Comparison of ENCODE assay signal across 8 cellular contexts in genomic region chr7:322111-322671, GRCh38. TPM values are rescaled to one million over a fixed set of nuclear protein-coding genes. Genes with fewer than 3 reads are reported as not detected.
DNase-seq lines count a peak whose midpoint lies in the region; ATAC-seq and TF ChIP-seq lines count a peak whose summit lies in the region.

No MANE protein-coding gene starts in this region.

- H3K79me2 ChIP-seq in HCT116 (ENCODE audit: insufficient read depth, low read length), result no peaks in the 10 kb centered on the region

- ATAC-seq in HCT116, result peak; percentile 99
- ATAC-seq in Panc1, result peak; percentile 95
- ATAC-seq in upper lobe of left lung (ENCODE audit: low FRiP score in 2 of 2), result peak; percentile 80 to 91
- no peak for ATAC-seq in GM21423 (IDR thresholded peaks at IDR 0.05; ENCODE audit: unreplicated experiment)

- TF ChIP-seq POLR2A in HCT116 (IDR thresholded peaks at IDR 0.05; ENCODE audit: borderline replicate concordance, extremely low read depth, insufficient read depth, insufficient read length) (no peak), upper lobe of left lung (IDR thresholded peaks at IDR 0.05) (no peak)

- POLR2A ChIA-PET in HCT116 (lab: Charles Lee) (no interaction called here), Panc1 (lab: Charles Lee) (no interaction called here)

- no peaks in the 10 kb centered on the region for H4K20me1 ChIP-seq in HCT116 (ENCODE audit: insufficient read depth)

- intact Hi-C loops in HCT116 (cut with micrococcal nuclease) (loop anchor here (2.0 to 10.0 kb wide), 5 partner anchors 193 to 550 kb away; partner anchors contain the start of gene PDGFA), Panc1 (cut with micrococcal nuclease; ENCODE audit: unreplicated experiment) (loop anchor here (10.0 kb wide), 1 partner anchor 453 kb away; no protein-coding TSS in a partner anchor)

- peak; percentile 93 for TF ChIP-seq RAD21 in HCT116 (IDR thresholded peaks at IDR 0.05; ENCODE audit: low read depth)

- 8 to 20% methylated on average over 3 to 30 of the region's 45 CpGs for WGBS in upper lobe of left lung, 2 donors

- DNase-seq in DMS153 (lab: John Stamatoyannopoulos, UW) (peak; percentile 69), HCT116 (ENCODE audit: low read depth, low spot score) (peak; percentile 32), Panc1 (ENCODE audit: low read depth, low spot score) (no peak), glomerular visceral epithelial cell (ENCODE audit: extremely low spot score) (peak; percentile 62), pons (ENCODE audit: low spot score) (peak; percentile 14), upper lobe of left lung (peak; percentile 77 to 98)
- peak; percentile 82 for DNase-seq in activated T-helper 9 cell treated with anti-CD3 and anti-CD28 coated beads, Interleukin-2, amount 50 U/mL, for 16 hours (ENCODE audit: low read depth)

- RAD21 ChIA-PET in HCT116 (lab: Charles Lee; ENCODE audit: low non-redundant PET in 1 of 2, low total read pairs in 2 of 2, uncharacterized antibody in 2 of 2, unreplicated experiment in 2 of 2), result interaction anchor here in 1 of 2 experiments (1.0 kb wide), 1 partner anchor 314 kb away, joined by 4 read pairs; no protein-coding TSS in a partner anchor

- no peaks in the 10 kb centered on the region for H3K9me3 ChIP-seq in HCT116 (ENCODE audit: control insufficient read depth in 1 of 2, insufficient read depth in 1 of 2, low read depth in 1 of 2, low read length in 2 of 2)
- H3K9me3 ChIP-seq in Panc1 (ENCODE audit: control insufficient read depth, insufficient read depth, low read depth, low read length), result no peaks in the 10 kb centered on the region
- no peaks in the 10 kb centered on the region for H3K9me3 ChIP-seq in upper lobe of left lung

- H3K4me1 ChIP-seq in HCT116 (ENCODE audit: control insufficient read depth in 1 of 2, insufficient read depth in 2 of 2, low read length in 2 of 2), result no peaks in the 10 kb centered on the region
- H3K4me1 ChIP-seq in Panc1 (ENCODE audit: control insufficient read depth, insufficient read depth, low read length), result peaks cover 7% of the 10 kb centered on the region
- peaks cover 14 to 30% (median 22%) of the 10 kb centered on the region in 4 donors for H3K4me1 ChIP-seq in upper lobe of left lung

- TF ChIP-seq CTCF in HCT116 (IDR thresholded peaks at IDR 0.05 in 2 of 3, conservative IDR thresholded peaks at IDR 0.05 in 1 of 3; ENCODE audit: borderline replicate concordance in 1 of 3, insufficient read depth in 1 of 3, low read depth in 2 of 3, low read length in 2 of 3), result peak; percentile 60 to 83 (median 70)
- TF ChIP-seq CTCF in Panc1 (IDR thresholded peaks at IDR 0.05), result peak; percentile 98
- TF ChIP-seq CTCF in upper lobe of left lung (IDR thresholded peaks at IDR 0.05), result peak; percentile 96 to 99 (median 98)

- H3K27me3 ChIP-seq in HCT116 (ENCODE audit: insufficient read depth, low read length) (no peaks in the 10 kb centered on the region; the same call in 1 of the 2 replicates), Panc1 (ENCODE audit: control insufficient read depth, insufficient read depth, low read length) (peaks cover 14% of the 10 kb centered on the region), upper lobe of left lung (no peaks in the 10 kb centered on the region)

- no peaks in the 10 kb centered on the region for H3K9me2 ChIP-seq in HCT116 (ENCODE audit: insufficient read depth)

- H3K9ac ChIP-seq in HCT116 (ENCODE audit: low read length), result no peak overlapping the region

- in situ Hi-C loops in Panc1 (cut with HindIII; ENCODE audit: low pct_unique_long_range_greater_than_20kb, low sequenced_read_pairs), result no loop called here

- CTCF ChIA-PET in HCT116 (lab: Charles Lee) (interaction anchor here (0.8 to 2.0 kb wide), 8 partner anchors 11 to 551 kb away, joined by 3 to 14 read pairs (median 5); no protein-coding TSS in a partner anchor), Panc1 (lab: Charles Lee) (interaction anchor here (0.7 to 1.4 kb wide), 5 partner anchors 314 to 409 kb away, joined by 3 to 5 read pairs (median 3); no protein-coding TSS in a partner anchor)

- no TSS peak for BruUV-seq in HCT116 (replicated peaks; lab: Mats Ljungman, UMichigan)
- no TSS peak for BruUV-seq in Panc1 (replicated peaks; lab: Mats Ljungman, UMichigan)

- H3K4me2 ChIP-seq in HCT116 (ENCODE audit: low read length), result no peak overlapping the region

- TF ChIP-seq EP300 in upper lobe of left lung (IDR thresholded peaks at IDR 0.05), result no peak

- no peaks in the 10 kb centered on the region for H3K36me3 ChIP-seq in HCT116 (ENCODE audit: control insufficient read depth in 1 of 2, insufficient read depth in 2 of 2, low read length in 2 of 2)
- no peaks in the 10 kb centered on the region for H3K36me3 ChIP-seq in Panc1 (ENCODE audit: control insufficient read depth, insufficient read depth, low read length)
- H3K36me3 ChIP-seq in upper lobe of left lung, result no peaks in the 10 kb centered on the region

- H3K4me3 ChIP-seq in HCT116 (replicated peaks in 1 of 2; ENCODE audit: low read depth in 1 of 2, low read length in 2 of 2) (no peak overlapping the region), Panc1 (ENCODE audit: low read depth in 2 of 2, low read length in 2 of 2) (peak overlapping the region in 1 of 2 experiments; percentile 33; a peak in 2 of 4 replicates), upper lobe of left lung (no peak overlapping the region)

- H3K27ac ChIP-seq in HCT116 (ENCODE audit: low read depth, low read length) (no peak overlapping the region), Panc1 (ENCODE audit: low read length) (no peak overlapping the region), upper lobe of left lung (peak overlapping the region in 2 of 4 donors; percentile 49 to 67)

- no peak overlapping the region for H2AFZ ChIP-seq in HCT116 (ENCODE audit: low read depth, low read length, poor library complexity, severe bottlenecking)

TF ChIP-seq in HCT116, 20 proteins besides CTCF, POLR2A, EP300 and RAD21:
- TF ChIP-seq SRF (IDR thresholded peaks at IDR 0.05; ENCODE audit: low read depth), result no peak
- TF ChIP-seq YY1 (IDR thresholded peaks at IDR 0.05; ENCODE audit: extremely low read depth, insufficient replicate concordance, low read depth, low read length), result peak; percentile 14
- no peak for TF ChIP-seq JUND (IDR thresholded peaks at IDR 0.05)

RNA-seq across cellular contexts. Expression of gene FOXL3, which starts 32.2 kb away (rescaled TPM):
- total RNA-seq in HCT116 (2021; ENCODE audit: unreplicated experiment), result not detected
- polyA plus RNA-seq in HCT116 (2012), result not detected in 2 replicates
- total RNA-seq in Panc1 (2021; ENCODE audit: unreplicated experiment), result not detected
- polyA plus RNA-seq in Panc1 (2012; ENCODE audit: insufficient read length), result not detected
- total RNA-seq in upper lobe of left lung, result not detected
